24 cellular contexts compared by ENCODE assay signal in genomic region chr12:108614639-108615038, GRCh38. TPM values are rescaled to one million over a fixed set of nuclear protein-coding genes. Genes with fewer than 3 reads are reported as not detected.
DNase-seq lines count a peak whose midpoint lies in the region; ATAC-seq and TF ChIP-seq lines count a peak whose summit lies in the region.
"Had no signal": no experiment of that assay in that cellular context is flagged by ENCODE, and none has a peak within 500 bp of the region (broad histone marks: within the 10 kb centered on the region; RNA-seq: fewer than 3 reads in every experiment).

No MANE protein-coding gene starts in this region.

- ATAC-seq in sciatic nerve (no peak), WTC11 (no peak)

- H3K9ac ChIP-seq in mesenchymal stem cell (ENCODE audit: low read length): no peak overlapping the region

- no peaks in the 10 kb centered on the region for H3K36me3 Mint-ChIP-seq in activated naive CD8-positive, alpha-beta T cell
- peaks cover 12% of the 10 kb centered on the region for H3K36me3 Mint-ChIP-seq in activated naive CD8-positive, alpha-beta T cell treated with anti-CD3 and anti-CD28 coated beads for 36 hours
- H3K36me3 Mint-ChIP-seq in activated T-helper 1 cell treated with anti-CD3 and anti-CD28 coated beads, Interleukin-12 subunit alpha, Interleukin-12 subunit beta, Interleukin-2, Interleukin-4 antibody, amounts not matched to agents 30 ng/mL and 10 ng/mL and 1 ng/mL, durations not matched to agents 14 hours and 24 hours and 36 hours (ENCODE audit: low read depth): peaks cover 28% of the 10 kb centered on the region
- H3K36me3 Mint-ChIP-seq in glutamatergic neuron (ENCODE audit: unreplicated experiment) (peaks cover 6% of the 10 kb centered on the region), WTC11 (no peaks in the 10 kb centered on the region), HFFc6 (ENCODE audit: low read depth) (peaks cover 12% of the 10 kb centered on the region)

- no peaks in the 10 kb centered on the region for H3K27me3 ChIP-seq in mesenchymal stem cell (ENCODE audit: control insufficient read depth in 1 of 2, insufficient read depth in 1 of 2, low read length in 2 of 2)
- H3K27me3 ChIP-seq: sigmoid colon had no signal

- H3K9me3 ChIP-seq in mesenchymal stem cell (ENCODE audit: control insufficient read depth, low read length): peaks cover 6% of the 10 kb centered on the region
- H3K9me3 ChIP-seq: prostate gland, sigmoid colon had no signal

- H2BK12ac ChIP-seq in mesenchymal stem cell (ENCODE audit: low read length in 2 of 2): peak overlapping the region in 1 of 2 experiments; percentile 83

- H2BK5ac ChIP-seq in mesenchymal stem cell (ENCODE audit: low read depth, low read length, poor library complexity, severe bottlenecking): no peak overlapping the region

- H2AK5ac ChIP-seq in mesenchymal stem cell (ENCODE audit: low read length, severe bottlenecking): peak overlapping the region; percentile 90

- no peak overlapping the region for H4K91ac ChIP-seq in mesenchymal stem cell (ENCODE audit: low read length)

- H3K79me1 ChIP-seq in mesenchymal stem cell (replicated peaks; ENCODE audit: low read length, poor library complexity, severe bottlenecking): no peaks in the 10 kb centered on the region

- POLR2A ChIA-PET in WTC11 (lab: Charles Lee): no interaction called here

- H2AFZ ChIP-seq in mesenchymal stem cell (ENCODE audit: low read depth, low read length): no peak overlapping the region

- peak overlapping the region in 1 of 2 experiments; percentile 52 for H3K4ac ChIP-seq in mesenchymal stem cell (ENCODE audit: low read depth in 1 of 2, low read length in 2 of 2)

- CTCF ChIA-PET in WTC11 (lab: Charles Lee): no interaction called here

- H3K4me1 Mint-ChIP-seq in activated naive CD8-positive, alpha-beta T cell (ENCODE audit: low read depth): peaks cover 55% of the 10 kb centered on the region
- H3K4me1 Mint-ChIP-seq in activated naive CD8-positive, alpha-beta T cell treated with anti-CD3 and anti-CD28 coated beads for 36 hours: peaks cover 50% of the 10 kb centered on the region
- peaks cover 61% of the 10 kb centered on the region for H3K4me1 Mint-ChIP-seq in activated T-helper 1 cell treated with anti-CD3 and anti-CD28 coated beads, Interleukin-12 subunit alpha, Interleukin-12 subunit beta, Interleukin-2, Interleukin-4 antibody, amounts not matched to agents 30 ng/mL and 10 ng/mL and 1 ng/mL, durations not matched to agents 14 hours and 24 hours and 36 hours (ENCODE audit: low read depth)
- H3K4me1 Mint-ChIP-seq in glutamatergic neuron (ENCODE audit: low read depth, unreplicated experiment) (no peaks in the 10 kb centered on the region), WTC11 (peaks cover 32% of the 10 kb centered on the region), HFFc6 (ENCODE audit: low read depth) (peaks cover 64% of the 10 kb centered on the region)

- TF ChIP-seq CTCF in glutamatergic neuron (IDR thresholded peaks at IDR 0.05; ENCODE audit: partially characterized antibody, unreplicated experiment) (no peak), WTC11 (IDR thresholded peaks at IDR 0.05) (no peak), HFFc6 (IDR thresholded peaks at IDR 0.05) (no peak)

- intact Hi-C loops in activated T-helper 1 cell treated with anti-CD3 and anti-CD28 coated beads, Interleukin-12 subunit alpha, Interleukin-12 subunit beta, Interleukin-2, Interleukin-4 antibody, amounts not matched to agents 30 ng/mL and 10 ng/mL and 1 ng/mL, durations not matched to agents 14 hours and 24 hours and 36 hours (cut with micrococcal nuclease): loop anchor here (5.0 kb wide), 3 partner anchors 78 to 483 kb away; partner anchors contain the start of genes CORO1C and UNG
- intact Hi-C loops in sciatic nerve (cut with DNase I): loop anchor here (5.0 kb wide), 1 partner anchor 42 kb away; no protein-coding TSS in a partner anchor

- peak overlapping the region; percentile 46 for H3K27ac Mint-ChIP-seq in activated naive CD8-positive, alpha-beta T cell
- H3K27ac Mint-ChIP-seq in activated naive CD8-positive, alpha-beta T cell treated with anti-CD3 and anti-CD28 coated beads for 36 hours: no peak overlapping the region
- peak overlapping the region; percentile 61 for H3K27ac Mint-ChIP-seq in activated T-helper 1 cell treated with anti-CD3 and anti-CD28 coated beads, Interleukin-12 subunit alpha, Interleukin-12 subunit beta, Interleukin-2, Interleukin-4 antibody, amounts not matched to agents 30 ng/mL and 10 ng/mL and 1 ng/mL, durations not matched to agents 14 hours and 24 hours and 36 hours
- H3K27ac Mint-ChIP-seq in glutamatergic neuron (ENCODE audit: unreplicated experiment): no peak overlapping the region
- no peak overlapping the region for H3K27ac Mint-ChIP-seq in WTC11
- no peak overlapping the region for H3K27ac Mint-ChIP-seq in HFFc6
- H3K27ac Mint-ChIP-seq: activated CD4-positive, alpha-beta memory T cell treated with anti-CD3 and anti-CD28 coated beads for 36 hours had no signal

- no peaks in the 10 kb centered on the region for H3K9me3 Mint-ChIP-seq in activated naive CD8-positive, alpha-beta T cell (ENCODE audit: low read depth)
- H3K9me3 Mint-ChIP-seq in activated naive CD8-positive, alpha-beta T cell treated with anti-CD3 and anti-CD28 coated beads for 36 hours: peaks cover 10% of the 10 kb centered on the region
- peaks cover 15% of the 10 kb centered on the region for H3K9me3 Mint-ChIP-seq in activated T-helper 1 cell treated with anti-CD3 and anti-CD28 coated beads, Interleukin-12 subunit alpha, Interleukin-12 subunit beta, Interleukin-2, Interleukin-4 antibody, amounts not matched to agents 30 ng/mL and 10 ng/mL and 1 ng/mL, durations not matched to agents 14 hours and 24 hours and 36 hours
- H3K9me3 Mint-ChIP-seq in glutamatergic neuron (ENCODE audit: unreplicated experiment) (peaks cover 4% of the 10 kb centered on the region), WTC11 (peaks cover 13% of the 10 kb centered on the region), HFFc6 (peaks cover 6% of the 10 kb centered on the region; the same call in 1 of the 2 replicates)

- no peaks in the 10 kb centered on the region for H3K27me3 Mint-ChIP-seq in activated naive CD8-positive, alpha-beta T cell
- H3K27me3 Mint-ChIP-seq in activated naive CD8-positive, alpha-beta T cell treated with anti-CD3 and anti-CD28 coated beads for 36 hours: no peaks in the 10 kb centered on the region
- peaks cover 2% of the 10 kb centered on the region for H3K27me3 Mint-ChIP-seq in activated T-helper 1 cell treated with anti-CD3 and anti-CD28 coated beads, Interleukin-12 subunit alpha, Interleukin-12 subunit beta, Interleukin-2, Interleukin-4 antibody, amounts not matched to agents 30 ng/mL and 10 ng/mL and 1 ng/mL, durations not matched to agents 14 hours and 24 hours and 36 hours (ENCODE audit: insufficient read depth)
- peaks cover 5% of the 10 kb centered on the region for H3K27me3 Mint-ChIP-seq in glutamatergic neuron (ENCODE audit: unreplicated experiment)
- H3K27me3 Mint-ChIP-seq in WTC11 (ENCODE audit: low read depth): peaks cover 2% of the 10 kb centered on the region; the same call in 1 of the 2 replicates
- H3K27me3 Mint-ChIP-seq in HFFc6 (ENCODE audit: insufficient read depth): no peaks in the 10 kb centered on the region; the same call in 1 of the 2 replicates
- H3K27me3 Mint-ChIP-seq: activated CD4-positive, alpha-beta memory T cell treated with anti-CD3 and anti-CD28 coated beads for 36 hours had no signal

- H3K4me1 ChIP-seq in mesenchymal stem cell (ENCODE audit: control insufficient read depth, insufficient read depth, low read depth, low read length): peaks cover 37% of the 10 kb centered on the region
- H3K4me1 ChIP-seq: prostate gland had no signal

- no peak overlapping the region for H3K4me3 ChIP-seq in mesenchymal stem cell (ENCODE audit: insufficient read depth in 1 of 2, low read depth in 1 of 2, low read length in 2 of 2)
- H3K4me3 ChIP-seq: lung, prostate gland, sigmoid colon had no signal

- no peak for DNase-seq in activated naive CD8-positive, alpha-beta T cell treated with anti-CD3 and anti-CD28 coated beads for 36 hours
- DNase-seq in activated T-helper 1 cell treated with anti-CD3 and anti-CD28 coated beads, Interleukin-12 subunit alpha, Interleukin-12 subunit beta, Interleukin-2, Interleukin-4 antibody, amounts not matched to agents 30 ng/mL and 10 ng/mL and 1 ng/mL, durations not matched to agents 14 hours and 24 hours and 36 hours (ENCODE audit: low spot score): no peak
- no peak for DNase-seq in mesenchymal stem cell
- DNase-seq in sciatic nerve (ENCODE audit: low spot score): no peak
- DNase-seq in glutamatergic neuron: no peak
- DNase-seq in WTC11 (ENCODE audit: low spot score): no peak
- no peak for DNase-seq in HFFc6
- DNase-seq: activated CD4-positive, alpha-beta memory T cell treated with anti-CD3 and anti-CD28 coated beads for 36 hours; effector memory CD4-positive, alpha-beta T cell; erythroblast; head of caudate nucleus; Kasumi-1; NCI-H146; sigmoid colon; stimulated activated CD4-positive, alpha-beta T cell treated with anti-CD3 and anti-CD28 coated beads, Interleukin-4, amount 100 ng/mL, for 24 hours; stimulated activated naive CD4-positive, alpha-beta T cell had no signal

- 96% methylated on average over 6 of the region's 6 CpGs for WGBS in mesenchymal stem cell

- peak overlapping the region; percentile 15 for H2BK15ac ChIP-seq in mesenchymal stem cell (ENCODE audit: low read depth, poor library complexity, severe bottlenecking)

- no peak overlapping the region for H2BK120ac ChIP-seq in mesenchymal stem cell (ENCODE audit: low read depth, low read length)

- peak overlapping the region in 1 of 2 experiments; percentile 60 for H3K18ac ChIP-seq in mesenchymal stem cell (ENCODE audit: low read depth in 1 of 2, low read length in 2 of 2)

- H3K36me3 ChIP-seq in mesenchymal stem cell (ENCODE audit: control insufficient read depth in 1 of 2, insufficient read depth in 2 of 2, low read depth in 1 of 2, low read length in 2 of 2): no peaks in the 10 kb centered on the region
- H3K36me3 ChIP-seq: prostate gland, sigmoid colon had no signal

- no peak overlapping the region for H4K8ac ChIP-seq in mesenchymal stem cell (ENCODE audit: low read length)

- no peak overlapping the region for H3K4me2 ChIP-seq in mesenchymal stem cell (ENCODE audit: low read length, poor library complexity, severe bottlenecking)

- peak overlapping the region in 1 of 2 experiments; percentile 27 for H3K14ac ChIP-seq in mesenchymal stem cell (ENCODE audit: low read length in 2 of 2)

- no peak overlapping the region for H3K23ac ChIP-seq in mesenchymal stem cell (ENCODE audit: low read length in 2 of 2)

- H3K27ac ChIP-seq in mesenchymal stem cell (ENCODE audit: low read length, poor library complexity, severe bottlenecking): no peak overlapping the region
- H3K27ac ChIP-seq: C4-2B, prostate gland, RWPE1, sigmoid colon had no signal

- no peak overlapping the region for H3K4me3 Mint-ChIP-seq in activated naive CD8-positive, alpha-beta T cell
- H3K4me3 Mint-ChIP-seq in activated naive CD8-positive, alpha-beta T cell treated with anti-CD3 and anti-CD28 coated beads for 36 hours: no peak overlapping the region
- H3K4me3 Mint-ChIP-seq in activated T-helper 1 cell treated with anti-CD3 and anti-CD28 coated beads, Interleukin-12 subunit alpha, Interleukin-12 subunit beta, Interleukin-2, Interleukin-4 antibody, amounts not matched to agents 30 ng/mL and 10 ng/mL and 1 ng/mL, durations not matched to agents 14 hours and 24 hours and 36 hours: no peak overlapping the region
- H3K4me3 Mint-ChIP-seq in glutamatergic neuron (ENCODE audit: unreplicated experiment) (no peak overlapping the region), WTC11 (no peak overlapping the region), HFFc6 (no peak overlapping the region)
- H3K4me3 Mint-ChIP-seq: activated CD4-positive, alpha-beta memory T cell treated with anti-CD3 and anti-CD28 coated beads for 36 hours had no signal

RNA-seq across cellular contexts. Expression of gene TMEM119, which starts 16.8 kb away (rescaled TPM):
- under 1 TPM in 1 of 2 experiments, not detected in 1; 0.12 TPM for total RNA-seq in activated naive CD8-positive, alpha-beta T cell treated with anti-CD3 and anti-CD28 coated beads for 36 hours
- total RNA-seq in activated T-helper 1 cell treated with anti-CD3 and anti-CD28 coated beads, Interleukin-12 subunit alpha, Interleukin-12 subunit beta, Interleukin-2, Interleukin-4 antibody, amounts not matched to agents 30 ng/mL and 10 ng/mL and 1 ng/mL, durations not matched to agents 14 hours and 24 hours and 36 hours: 0.12 TPM in 1 of 2 replicates, not detected in the other
- 108 TPM for polyA plus RNA-seq in mesenchymal stem cell (2013, experiment 1 of 2)
- 109 TPM for polyA plus RNA-seq in mesenchymal stem cell (2013, experiment 2 of 2)
- total RNA-seq in sciatic nerve (31.1 TPM), glutamatergic neuron (ENCODE audit: unreplicated experiment) (0.15 TPM), WTC11 (2021) (0.16 to 0.25 TPM (median 0.20 TPM) in 3 replicates)
- total RNA-seq in HFFc6 (2021; fragmentation: NEBNext Ultra II Directional; extraction: Animal tissue kit (Norgen Biotek cat#: 25700)): 10 to 100 TPM; 11.9 to 22.2 (median 19.1) TPM
- total RNA-seq: NCI-H460, OCI-LY7, SK-MEL-5 had no signal

RNA-seq across cellular contexts. Expression of gene SELPLG, which starts 19.1 kb away (rescaled TPM):
- 10 to 100 TPM; 22.2 to 23.0 TPM for total RNA-seq in activated naive CD8-positive, alpha-beta T cell treated with anti-CD3 and anti-CD28 coated beads for 36 hours
- 51.9 and 53.5 TPM in 2 replicates for total RNA-seq in activated T-helper 1 cell treated with anti-CD3 and anti-CD28 coated beads, Interleukin-12 subunit alpha, Interleukin-12 subunit beta, Interleukin-2, Interleukin-4 antibody, amounts not matched to agents 30 ng/mL and 10 ng/mL and 1 ng/mL, durations not matched to agents 14 hours and 24 hours and 36 hours
- polyA plus RNA-seq in mesenchymal stem cell (2013, experiment 1 of 2): 2.0 TPM
- polyA plus RNA-seq in mesenchymal stem cell (2013, experiment 2 of 2): 2.2 TPM
- total RNA-seq in sciatic nerve (12.3 TPM), glutamatergic neuron (ENCODE audit: unreplicated experiment) (0.34 TPM), WTC11 (2021) (0.18 to 0.46 TPM (median 0.21 TPM) in 3 replicates)
- 1 to 10 TPM; 6.2 to 8.1 (median 7.1) TPM for total RNA-seq in HFFc6 (2021; fragmentation: NEBNext Ultra II Directional; extraction: Animal tissue kit (Norgen Biotek cat#: 25700))
- total RNA-seq: NCI-H460 had no signal

RNA-seq across cellular contexts. Expression of gene ISCU, which starts 52.2 kb away (rescaled TPM):
- total RNA-seq in activated naive CD8-positive, alpha-beta T cell treated with anti-CD3 and anti-CD28 coated beads for 36 hours: 10 to 100 TPM; 69.5 TPM
- total RNA-seq in activated T-helper 1 cell treated with anti-CD3 and anti-CD28 coated beads, Interleukin-12 subunit alpha, Interleukin-12 subunit beta, Interleukin-2, Interleukin-4 antibody, amounts not matched to agents 30 ng/mL and 10 ng/mL and 1 ng/mL, durations not matched to agents 14 hours and 24 hours and 36 hours: 73.8 and 74.9 TPM in 2 replicates
- polyA plus RNA-seq in mesenchymal stem cell (2013, experiment 1 of 2): 128 TPM
- polyA plus RNA-seq in mesenchymal stem cell (2013, experiment 2 of 2): 129 TPM
- total RNA-seq in sciatic nerve (132 TPM), glutamatergic neuron (ENCODE audit: unreplicated experiment) (48.4 TPM), WTC11 (2021) (73.8 to 85.9 TPM (median 74.2 TPM) in 3 replicates)
- 100 to 1,000 TPM; 100 to 128 (median 107) TPM for total RNA-seq in HFFc6 (2021; fragmentation: NEBNext Ultra II Directional; extraction: Animal tissue kit (Norgen Biotek cat#: 25700))

RNA-seq across cellular contexts. Expression of gene SART3, which starts 53.7 kb away (rescaled TPM):
- total RNA-seq in activated naive CD8-positive, alpha-beta T cell treated with anti-CD3 and anti-CD28 coated beads for 36 hours: 10 to 100 TPM; 78.7 to 80.9 TPM
- 83.3 and 96.4 TPM in 2 replicates for total RNA-seq in activated T-helper 1 cell treated with anti-CD3 and anti-CD28 coated beads, Interleukin-12 subunit alpha, Interleukin-12 subunit beta, Interleukin-2, Interleukin-4 antibody, amounts not matched to agents 30 ng/mL and 10 ng/mL and 1 ng/mL, durations not matched to agents 14 hours and 24 hours and 36 hours
- 15.8 TPM for polyA plus RNA-seq in mesenchymal stem cell (2013, experiment 1 of 2)
- polyA plus RNA-seq in mesenchymal stem cell (2013, experiment 2 of 2): 15.4 TPM
- total RNA-seq in sciatic nerve: 56.4 TPM
- 72.6 TPM for total RNA-seq in glutamatergic neuron (ENCODE audit: unreplicated experiment)
- total RNA-seq in WTC11 (2021): 75.6 to 91.2 TPM (median 76.8 TPM) in 3 replicates
- 10 to 100 TPM; 33.8 to 36.3 (median 34.8) TPM for total RNA-seq in HFFc6 (2021; fragmentation: NEBNext Ultra II Directional; extraction: Animal tissue kit (Norgen Biotek cat#: 25700))

Comparison
In these comparisons a context has a peak if more than half of its experiments do, and no peak if none do; other contexts are left out.
1. H3K27ac Mint-ChIP-seq: peak in activated naive CD8-positive, alpha-beta T cell (single experiment) and activated T-helper 1 cell treated with anti-CD3 and anti-CD28 coated beads, Interleukin-12 subunit alpha, Interleukin-12 subunit beta, Interleukin-2, Interleukin-4 antibody, amounts not matched to agents 30 ng/mL and 10 ng/mL and 1 ng/mL, durations not matched to agents 14 hours and 24 hours and 36 hours (single experiment); none in activated naive CD8-positive, alpha-beta T cell treated with anti-CD3 and anti-CD28 coated beads for 36 hours (single experiment), glutamatergic neuron (single experiment), WTC11 (single experiment) and HFFc6 (single experiment).
2. RNA of gene TMEM119, which starts 16.8 kb away (total RNA-seq): 31.1 TPM in sciatic nerve (single experiment) and 11.9 to 22.2 TPM in HFFc6; 0.16 to 0.25 TPM in WTC11, 0.15 TPM in glutamatergic neuron (single experiment), 0.12 TPM in activated naive CD8-positive, alpha-beta T cell treated with anti-CD3 and anti-CD28 coated beads for 36 hours and 0.12 TPM in activated T-helper 1 cell treated with anti-CD3 and anti-CD28 coated beads, Interleukin-12 subunit alpha, Interleukin-12 subunit beta, Interleukin-2, Interleukin-4 antibody, amounts not matched to agents 30 ng/mL and 10 ng/mL and 1 ng/mL, durations not matched to agents 14 hours and 24 hours and 36 hours; every median in the first group is over 10 times any median in the second.